ENCODE assay signal across 41 cellular contexts in genomic region chr4:73376251-73376650, GRCh38. TPM values are rescaled to one million over a fixed set of nuclear protein-coding genes. Genes with fewer than 3 reads are reported as not detected.
"Had no signal": no experiment of that assay in that cellular context is flagged by ENCODE, and none has a peak within 500 bp of the region (broad histone marks: within the 10 kb centered on the region; RNA-seq: fewer than 3 reads in every experiment).

No MANE protein-coding gene starts in this region.

- FAIRE-seq: bronchial epithelial cell, TTC549 had no signal

- H3K27ac Mint-ChIP-seq: activated CD4-positive, alpha-beta memory T cell treated with anti-CD3 and anti-CD28 coated beads, Interleukin-2, amount 10 ng/mL, durations not matched to agents 7 days and 5 days; activated CD4-positive, alpha-beta T cell treated with anti-CD3 and anti-CD28 coated beads for 36 hours; activated CD4-positive, alpha-beta T cell treated with anti-CD3 and anti-CD28 coated beads, Interleukin-2, amount 10 ng/mL, durations not matched to agents 7 days and 5 days; activated CD8-positive, alpha-beta memory T cell treated with anti-CD3 and anti-CD28 coated beads, Interleukin-2, amount 10 ng/mL, durations not matched to agents 7 days and 5 days; activated CD8-positive, alpha-beta T cell treated with anti-CD3 and anti-CD28 coated beads, Interleukin-2, amount 10 ng/mL, durations not matched to agents 7 days and 5 days; activated naive CD4-positive, alpha-beta T cell treated with anti-CD3 and anti-CD28 coated beads, Interleukin-2, amount 10 ng/mL, durations not matched to agents 7 days and 5 days; activated naive CD4-positive, alpha-beta T cell treated with anti-CD3 and anti-CD28 coated beads, Interleukin-2, amount 50 U/mL, for 24 hours; activated naive CD8-positive, alpha-beta T cell; activated naive CD8-positive, alpha-beta T cell treated with anti-CD3 and anti-CD28 coated beads, Interleukin-2, amount 10 ng/mL, durations not matched to agents 7 days and 5 days; activated naive CD8-positive, alpha-beta T cell treated with anti-CD3 and anti-CD28 coated beads, Interleukin-2, amount 50 U/mL, for 24 hours; activated T-cell treated with anti-CD3 and anti-CD28 coated beads, Interleukin-2, amount 50 U/mL, for 24 hours; activated T-helper 2 cell treated with anti-CD3 and anti-CD28 coated beads, Interferon-gamma antibody, Interleukin-2, Interleukin-4, amounts not matched to agents 10 μg/mL and 5 μg/mL and 100 μg/mL, durations not matched to agents 14 hours and 24 hours and 36 hours; brain; T-helper 1 cell treated with Interleukin-12 subunit alpha and Interleukin-12 subunit beta and Interleukin-4 antibody, amounts not matched to agents 30 μg/mL and 1 μg/mL, for 36 hours; T-helper 2 cell treated with Interferon-gamma antibody and Interleukin-4, amounts not matched to agents 5 μg/mL and 100 μg/mL, for 36 hours; WTC11 had no signal

- H3K36me3 Mint-ChIP-seq: activated CD8-positive, alpha-beta memory T cell treated with anti-CD3 and anti-CD28 coated beads, Interleukin-2, amount 10 ng/mL, durations not matched to agents 7 days and 5 days; activated naive CD4-positive, alpha-beta T cell treated with anti-CD3 and anti-CD28 coated beads, Interleukin-2, amount 10 ng/mL, durations not matched to agents 7 days and 5 days; activated naive CD4-positive, alpha-beta T cell treated with anti-CD3 and anti-CD28 coated beads, Interleukin-2, amount 50 U/mL, for 24 hours; activated naive CD8-positive, alpha-beta T cell; activated naive CD8-positive, alpha-beta T cell treated with anti-CD3 and anti-CD28 coated beads, Interleukin-2, amount 10 ng/mL, durations not matched to agents 7 days and 5 days; brain had no signal

- H3K4me1 Mint-ChIP-seq: activated CD4-positive, alpha-beta memory T cell treated with anti-CD3 and anti-CD28 coated beads, Interleukin-2, amount 10 ng/mL, durations not matched to agents 7 days and 5 days; activated CD4-positive, alpha-beta T cell treated with anti-CD3 and anti-CD28 coated beads for 36 hours; activated CD4-positive, alpha-beta T cell treated with anti-CD3 and anti-CD28 coated beads, Interleukin-2, amount 10 ng/mL, durations not matched to agents 7 days and 5 days; activated CD8-positive, alpha-beta memory T cell treated with anti-CD3 and anti-CD28 coated beads, Interleukin-2, amount 10 ng/mL, durations not matched to agents 7 days and 5 days; activated naive CD4-positive, alpha-beta T cell treated with anti-CD3 and anti-CD28 coated beads, Interleukin-2, amount 10 ng/mL, durations not matched to agents 7 days and 5 days; activated naive CD4-positive, alpha-beta T cell treated with anti-CD3 and anti-CD28 coated beads, Interleukin-2, amount 50 U/mL, for 24 hours; activated naive CD8-positive, alpha-beta T cell treated with anti-CD3 and anti-CD28 coated beads, Interleukin-2, amount 10 ng/mL, durations not matched to agents 7 days and 5 days; activated naive CD8-positive, alpha-beta T cell treated with anti-CD3 and anti-CD28 coated beads, Interleukin-2, amount 50 U/mL, for 24 hours; brain; central memory CD8-positive, alpha-beta T cell had no signal

- DNase-seq: activated CD4-positive, alpha-beta memory T cell treated with anti-CD3 and anti-CD28 coated beads, Interleukin-2, amount 10 ng/mL, durations not matched to agents 7 days and 5 days; activated CD4-positive, alpha-beta T cell treated with anti-CD3 and anti-CD28 coated beads for 1 hour; activated CD4-positive, alpha-beta T cell treated with anti-CD3 and anti-CD28 coated beads for 36 hours; activated CD4-positive, alpha-beta T cell treated with anti-CD3 and anti-CD28 coated beads for 48 hours; activated CD4-positive, alpha-beta T cell treated with anti-CD3 and anti-CD28 coated beads, Interleukin-2, amount 10 ng/mL, durations not matched to agents 7 days and 5 days; activated CD4-positive, alpha-beta T cell treated with anti-CD3 and anti-CD28 coated beads, Interleukin-2, amount 50 U/mL, for 48 hours; activated CD4-positive, CD25-positive, alpha-beta regulatory T cell; activated CD8-positive, alpha-beta memory T cell treated with anti-CD3 and anti-CD28 coated beads for 24 hours; activated CD8-positive, alpha-beta memory T cell treated with anti-CD3 and anti-CD28 coated beads, Interleukin-2, amount 10 ng/mL, durations not matched to agents 7 days and 5 days; activated CD8-positive, alpha-beta memory T cell treated with anti-CD3 and anti-CD28 coated beads, Interleukin-2, amount 50 U/mL, for 48 hours; activated CD8-positive, alpha-beta T cell treated with anti-CD3 and anti-CD28 coated beads, Interleukin-2, amount 10 ng/mL, durations not matched to agents 7 days and 5 days; activated effector memory CD4-positive, alpha-beta T cell treated with Interleukin-2 at 50 U/mL for 16 hours; activated gamma-delta T cell; activated naive CD4-positive, alpha-beta T cell treated with anti-CD3 and anti-CD28 coated beads, Interleukin-2, amount 10 ng/mL, durations not matched to agents 7 days and 5 days; activated naive CD4-positive, alpha-beta T cell treated with Interleukin-2 at 50 U/mL for 16 hours; activated naive CD8-positive, alpha-beta T cell treated with anti-CD3 and anti-CD28 coated beads, Interleukin-2, amount 10 ng/mL, durations not matched to agents 7 days and 5 days; activated naive CD8-positive, alpha-beta T cell treated with anti-CD3 and anti-CD28 coated beads, Interleukin-2, amount 50 U/mL, for 24 hours; activated T-cell treated with anti-CD3 and anti-CD28 coated beads, Interleukin-2, amount 50 U/mL, for 24 hours; activated T-cell treated with anti-CD3 and anti-CD28 coated beads, Interleukin-2, amount 50 U/mL, for 48 hours; amygdala; anterior cingulate cortex; caudate nucleus; cerebellar nuclear complex; T-helper 1 cell; T-helper 2 cell; T-helper 9 cell; WERI-Rb-1 had no signal

- H3K27ac ChIP-seq: ascending aorta, cardiac muscle cell, WERI-Rb-1 had no signal

- H3K9me3 Mint-ChIP-seq: activated CD4-positive, alpha-beta memory T cell treated with anti-CD3 and anti-CD28 coated beads, Interleukin-2, amount 10 ng/mL, durations not matched to agents 7 days and 5 days; activated CD4-positive, alpha-beta T cell treated with anti-CD3 and anti-CD28 coated beads, Interleukin-2, amount 10 ng/mL, durations not matched to agents 7 days and 5 days; activated naive CD4-positive, alpha-beta T cell treated with anti-CD3 and anti-CD28 coated beads, Interleukin-2, amount 10 ng/mL, durations not matched to agents 7 days and 5 days; activated naive CD4-positive, alpha-beta T cell treated with anti-CD3 and anti-CD28 coated beads, Interleukin-2, amount 50 U/mL, for 24 hours; activated naive CD8-positive, alpha-beta T cell treated with anti-CD3 and anti-CD28 coated beads, Interleukin-2, amount 10 ng/mL, durations not matched to agents 7 days and 5 days; activated naive CD8-positive, alpha-beta T cell treated with anti-CD3 and anti-CD28 coated beads, Interleukin-2, amount 50 U/mL, for 24 hours; activated T-cell treated with anti-CD3 and anti-CD28 coated beads, Interleukin-2, amount 50 U/mL, for 24 hours; activated T-helper 2 cell treated with anti-CD3 and anti-CD28 coated beads, Interferon-gamma antibody, Interleukin-2, Interleukin-4, amounts not matched to agents 10 μg/mL and 5 μg/mL and 100 μg/mL, durations not matched to agents 14 hours and 24 hours and 36 hours; brain; central memory CD8-positive, alpha-beta T cell; T-helper 1 cell treated with Interleukin-12 subunit alpha and Interleukin-12 subunit beta and Interleukin-4 antibody, amounts not matched to agents 30 μg/mL and 1 μg/mL, for 36 hours; T-helper 2 cell treated with Interferon-gamma antibody and Interleukin-4, amounts not matched to agents 5 μg/mL and 100 μg/mL, for 36 hours; WTC11 had no signal

- H3K4me1 ChIP-seq: ascending aorta had no signal

- H3K27me3 ChIP-seq: ascending aorta, cardiac muscle cell had no signal

- H3K27me3 Mint-ChIP-seq: activated CD4-positive, alpha-beta T cell treated with anti-CD3 and anti-CD28 coated beads, Interleukin-2, amount 10 ng/mL, durations not matched to agents 7 days and 5 days; activated naive CD4-positive, alpha-beta T cell treated with anti-CD3 and anti-CD28 coated beads, Interleukin-2, amount 10 ng/mL, durations not matched to agents 7 days and 5 days; activated naive CD4-positive, alpha-beta T cell treated with anti-CD3 and anti-CD28 coated beads, Interleukin-2, amount 50 U/mL, for 24 hours; activated naive CD8-positive, alpha-beta T cell treated with anti-CD3 and anti-CD28 coated beads, Interleukin-2, amount 10 ng/mL, durations not matched to agents 7 days and 5 days; brain; central memory CD8-positive, alpha-beta T cell had no signal

- H3K4me3 Mint-ChIP-seq: activated CD4-positive, alpha-beta memory T cell treated with anti-CD3 and anti-CD28 coated beads, Interleukin-2, amount 10 ng/mL, durations not matched to agents 7 days and 5 days; activated CD4-positive, alpha-beta T cell treated with anti-CD3 and anti-CD28 coated beads for 36 hours; activated CD4-positive, alpha-beta T cell treated with anti-CD3 and anti-CD28 coated beads, Interleukin-2, amount 10 ng/mL, durations not matched to agents 7 days and 5 days; activated CD8-positive, alpha-beta memory T cell treated with anti-CD3 and anti-CD28 coated beads, Interleukin-2, amount 10 ng/mL, durations not matched to agents 7 days and 5 days; activated CD8-positive, alpha-beta T cell treated with anti-CD3 and anti-CD28 coated beads, Interleukin-2, amount 10 ng/mL, durations not matched to agents 7 days and 5 days; activated naive CD4-positive, alpha-beta T cell treated with anti-CD3 and anti-CD28 coated beads, Interleukin-2, amount 10 ng/mL, durations not matched to agents 7 days and 5 days; activated naive CD4-positive, alpha-beta T cell treated with anti-CD3 and anti-CD28 coated beads, Interleukin-2, amount 50 U/mL, for 24 hours; activated naive CD8-positive, alpha-beta T cell; activated naive CD8-positive, alpha-beta T cell treated with anti-CD3 and anti-CD28 coated beads, Interleukin-2, amount 10 ng/mL, durations not matched to agents 7 days and 5 days; activated naive CD8-positive, alpha-beta T cell treated with anti-CD3 and anti-CD28 coated beads, Interleukin-2, amount 50 U/mL, for 24 hours; activated T-cell treated with anti-CD3 and anti-CD28 coated beads, Interleukin-2, amount 50 U/mL, for 24 hours; brain; central memory CD8-positive, alpha-beta T cell; T-helper 1 cell treated with Interleukin-12 subunit alpha and Interleukin-12 subunit beta and Interleukin-4 antibody, amounts not matched to agents 30 μg/mL and 1 μg/mL, for 36 hours; T-helper 2 cell treated with Interferon-gamma antibody and Interleukin-4, amounts not matched to agents 5 μg/mL and 100 μg/mL, for 36 hours; WTC11 had no signal

- H3K36me3 ChIP-seq: ascending aorta, cardiac muscle cell, WERI-Rb-1 had no signal

- H3K4me3 ChIP-seq: ascending aorta, cardiac muscle cell had no signal

- ATAC-seq: activated CD4-positive, alpha-beta T cell treated with anti-CD3 and anti-CD28 coated beads for 36 hours; activated CD4-positive, CD25-positive, alpha-beta regulatory T cell treated with anti-CD3 and anti-CD28 coated beads, Interleukin-2, amount 50 U/mL, for 24 hours; activated CD8-positive, alpha-beta memory T cell treated with anti-CD3 and anti-CD28 coated beads, Interleukin-2, amount 10 ng/mL, durations not matched to agents 7 days and 5 days; activated CD8-positive, alpha-beta T cell treated with anti-CD3 and anti-CD28 coated beads, Interleukin-2, amount 10 ng/mL, durations not matched to agents 7 days and 5 days; activated naive CD8-positive, alpha-beta T cell treated with anti-CD3 and anti-CD28 coated beads, Interleukin-2, amount 50 U/mL, for 24 hours; WTC11 had no signal

- H3K9me3 ChIP-seq: ascending aorta had no signal

RNA-seq across cellular contexts. Expression of gene ALB, which starts 27.8 kb away (rescaled TPM):
- total RNA-seq: activated CD4-positive, alpha-beta memory T cell treated with anti-CD3 and anti-CD28 coated beads, Interleukin-2, amount 10 ng/mL, durations not matched to agents 7 days and 5 days; activated CD4-positive, alpha-beta T cell treated with anti-CD3 and anti-CD28 coated beads for 36 hours; activated CD4-positive, alpha-beta T cell treated with anti-CD3 and anti-CD28 coated beads, Interleukin-2, amount 10 ng/mL, durations not matched to agents 7 days and 5 days; activated CD8-positive, alpha-beta memory T cell treated with anti-CD3 and anti-CD28 coated beads, Interleukin-2, amount 10 ng/mL, durations not matched to agents 7 days and 5 days; activated CD8-positive, alpha-beta T cell treated with anti-CD3 and anti-CD28 coated beads, Interleukin-2, amount 10 ng/mL, durations not matched to agents 7 days and 5 days; activated naive CD8-positive, alpha-beta T cell treated with anti-CD3 and anti-CD28 coated beads, Interleukin-2, amount 10 ng/mL, durations not matched to agents 7 days and 5 days; activated T-helper 2 cell treated with anti-CD3 and anti-CD28 coated beads, Interferon-gamma antibody, Interleukin-2, Interleukin-4, amounts not matched to agents 10 μg/mL and 5 μg/mL and 100 μg/mL, durations not matched to agents 14 hours and 24 hours and 36 hours; bronchial epithelial cell had no signal

RNA-seq across cellular contexts. Expression of gene AFP, which starts 59.8 kb away (rescaled TPM):
- total RNA-seq: activated CD4-positive, alpha-beta memory T cell treated with anti-CD3 and anti-CD28 coated beads, Interleukin-2, amount 10 ng/mL, durations not matched to agents 7 days and 5 days; activated CD4-positive, alpha-beta T cell treated with anti-CD3 and anti-CD28 coated beads for 36 hours; activated CD4-positive, alpha-beta T cell treated with anti-CD3 and anti-CD28 coated beads, Interleukin-2, amount 10 ng/mL, durations not matched to agents 7 days and 5 days; activated CD8-positive, alpha-beta memory T cell treated with anti-CD3 and anti-CD28 coated beads, Interleukin-2, amount 10 ng/mL, durations not matched to agents 7 days and 5 days; activated CD8-positive, alpha-beta T cell treated with anti-CD3 and anti-CD28 coated beads, Interleukin-2, amount 10 ng/mL, durations not matched to agents 7 days and 5 days; activated naive CD8-positive, alpha-beta T cell treated with anti-CD3 and anti-CD28 coated beads, Interleukin-2, amount 10 ng/mL, durations not matched to agents 7 days and 5 days; activated T-helper 2 cell treated with anti-CD3 and anti-CD28 coated beads, Interferon-gamma antibody, Interleukin-2, Interleukin-4, amounts not matched to agents 10 μg/mL and 5 μg/mL and 100 μg/mL, durations not matched to agents 14 hours and 24 hours and 36 hours; ascending aorta; bronchial epithelial cell had no signal
- polyA plus RNA-seq: adipose tissue had no signal
